In genomic region chr5:56680731-56681130, GRCh38 we compare ENCODE assay signal across 22 cellular contexts.
DNase-seq lines count a peak whose midpoint lies in the region; ATAC-seq and TF ChIP-seq lines count a peak whose summit lies in the region.
"Had no signal": no experiment of that assay in that cellular context is flagged by ENCODE, and none has a peak within 500 bp of the region (broad histone marks: within the 10 kb centered on the region; RNA-seq: fewer than 3 reads in every experiment).

No MANE protein-coding gene starts in this region.

- peak overlapping the region in 2 of 8 donors; percentile 55 to 61 for H3K4me3 Mint-ChIP-seq in CD4-positive, alpha-beta memory T cell
- H3K4me3 Mint-ChIP-seq in chondrocyte (ENCODE audit: unreplicated experiment) = no peak overlapping the region
- H3K4me3 Mint-ChIP-seq in progenitor cell of endocrine pancreas (ENCODE audit: low read depth) = no peak overlapping the region
- H3K4me3 Mint-ChIP-seq in activated T-cell treated with anti-CD3 and anti-CD28 coated beads, Interleukin-2, amount 50 U/mL, for 72 hours = no peak overlapping the region

- CTCF ChIA-PET in CD4-positive, alpha-beta memory T cell (lab: Charles Lee; ENCODE audit: partially characterized antibody) = interaction anchor here (1.7 to 2.0 kb wide), 2 partner anchors 10 to 157 kb away, joined by 4 read pairs; no protein-coding TSS in a partner anchor
- CTCF ChIA-PET in OCI-LY7 (lab: Charles Lee; ENCODE audit: unreplicated experiment) = no interaction called here
- CTCF ChIA-PET in HEK293T (lab: Yijun Ruan, JAX) = no interaction called here

- H3K79me2 ChIP-seq in OCI-LY7 (ENCODE audit: insufficient read depth, low read depth, low read length) (no peaks in the 10 kb centered on the region), hepatocyte (no peaks in the 10 kb centered on the region)

- no peaks in the 10 kb centered on the region for H3K27me3 ChIP-seq in CD4-positive, alpha-beta memory T cell (ENCODE audit: insufficient read depth, low read length)
- H3K27me3 ChIP-seq in hepatocyte = no peaks in the 10 kb centered on the region
- H3K27me3 ChIP-seq: BLaER1 treated with 17β-estradiol and CSF1 and Interleukin-3, amounts not matched to agents 10 nM and 100 nM; SJCRH30 had no signal

- BruUV-seq in OCI-LY7 (replicated peaks; lab: Mats Ljungman, UMichigan) = no TSS peak

- H3K4me2 ChIP-seq in OCI-LY7 (ENCODE audit: low read length) (no peak overlapping the region), hepatocyte (no peak overlapping the region)

- no peaks in the 10 kb centered on the region for H3K9me3 ChIP-seq in CD4-positive, alpha-beta memory T cell (ENCODE audit: control insufficient read depth in 1 of 2, low read length in 2 of 2)
- H3K9me3 ChIP-seq in OCI-LY7 (ENCODE audit: low read length) (peaks cover 7% of the 10 kb centered on the region; the same call in 1 of the 2 replicates), hepatocyte (ENCODE audit: low read depth) (no peaks in the 10 kb centered on the region)
- H3K9me3 ChIP-seq: SJCRH30 had no signal

- H4K20me1 ChIP-seq in OCI-LY7 (ENCODE audit: insufficient read depth, low read length) (no peaks in the 10 kb centered on the region), hepatocyte (ENCODE audit: insufficient read depth, poor library complexity, severe bottlenecking) (no peaks in the 10 kb centered on the region)
- H4K20me1 ChIP-seq: BLaER1 treated with 17β-estradiol and CSF1 and Interleukin-3, amounts not matched to agents 10 nM and 100 nM had no signal

- H3K9me2 ChIP-seq in OCI-LY7 (ENCODE audit: insufficient read depth, low read length) (no peaks in the 10 kb centered on the region), hepatocyte (replicated peaks; ENCODE audit: insufficient read depth) (no peaks in the 10 kb centered on the region)

- no peaks in the 10 kb centered on the region for H3K27me3 Mint-ChIP-seq in CD4-positive, alpha-beta memory T cell
- H3K27me3 Mint-ChIP-seq in chondrocyte (ENCODE audit: low read depth) = no peaks in the 10 kb centered on the region
- no peaks in the 10 kb centered on the region for H3K27me3 Mint-ChIP-seq in progenitor cell of endocrine pancreas
- no peaks in the 10 kb centered on the region for H3K27me3 Mint-ChIP-seq in activated T-cell treated with anti-CD3 and anti-CD28 coated beads, Interleukin-2, amount 50 U/mL, for 72 hours (ENCODE audit: low read depth)

- H3K4me1 ChIP-seq in CD4-positive, alpha-beta memory T cell (ENCODE audit: insufficient read depth, low read length) = peaks cover 66% of the 10 kb centered on the region
- H3K4me1 ChIP-seq in OCI-LY7 (ENCODE audit: insufficient read depth, low read length, poor library complexity, severe bottlenecking) (peaks cover 39% of the 10 kb centered on the region), hepatocyte (ENCODE audit: insufficient read depth) (peaks cover 19% of the 10 kb centered on the region)
- H3K4me1 ChIP-seq: SJCRH30 had no signal

- no peak for DNase-seq in CD4-positive, alpha-beta memory T cell
- DNase-seq in OCI-LY7 (ENCODE audit: low spot score) (no peak), chondrocyte (ENCODE audit: low spot score) (no peak), progenitor cell of endocrine pancreas (ENCODE audit: low spot score, unreplicated experiment) (no peak), NOMO-1 (lab: John Stamatoyannopoulos, UW; ENCODE audit: unreplicated experiment in 2 of 2) (no peak), hepatocyte (ENCODE audit: low spot score) (no peak), HEK293T (ENCODE audit: extremely low spot score) (no peak)
- DNase-seq in activated T-cell treated with anti-CD3 and anti-CD28 coated beads, Interleukin-2, amount 50 U/mL, for 72 hours = no peak
- DNase-seq: DMS153; KBM-7; MV-4-11; NCI-H1105 treated with DMSO at 0.1 percent for 48 hours; NCI-H2029; NCI-H446; NCI-H524 treated with DMSO at 0.1 percent for 48 hours; NCI-H82; NK-92 treated with Interleukin-12 subunit alpha and Interleukin-12 subunit beta, amount 100 ng/mL, for 24 hours; OCI-M1; SJCRH30 had no signal

- H3K9me3 Mint-ChIP-seq in CD4-positive, alpha-beta memory T cell = peaks cover 0 to 4% (median under 1%) of the 10 kb centered on the region in 8 donors
- H3K9me3 Mint-ChIP-seq in chondrocyte (ENCODE audit: low read depth) (no peaks in the 10 kb centered on the region), progenitor cell of endocrine pancreas (ENCODE audit: low read depth) (no peaks in the 10 kb centered on the region)
- H3K9me3 Mint-ChIP-seq in activated T-cell treated with anti-CD3 and anti-CD28 coated beads, Interleukin-2, amount 50 U/mL, for 72 hours = no peaks in the 10 kb centered on the region

- peak overlapping the region in 6 of 7 donors; percentile 14 to 93 (median 72) for H3K27ac Mint-ChIP-seq in CD4-positive, alpha-beta memory T cell
- H3K27ac Mint-ChIP-seq in chondrocyte (ENCODE audit: unreplicated experiment) (peak overlapping the region; percentile 46), progenitor cell of endocrine pancreas (peak overlapping the region; percentile 17)
- no peak overlapping the region for H3K27ac Mint-ChIP-seq in activated T-cell treated with anti-CD3 and anti-CD28 coated beads, Interleukin-2, amount 50 U/mL, for 72 hours

- peaks cover 41 to 70% (median 56%) of the 10 kb centered on the region in 4 donors for H3K4me1 Mint-ChIP-seq in CD4-positive, alpha-beta memory T cell
- H3K4me1 Mint-ChIP-seq in chondrocyte (ENCODE audit: low read depth) = peaks cover 53% of the 10 kb centered on the region
- H3K4me1 Mint-ChIP-seq in progenitor cell of endocrine pancreas (ENCODE audit: low read depth) = peaks cover 2% of the 10 kb centered on the region
- peaks cover 21% of the 10 kb centered on the region for H3K4me1 Mint-ChIP-seq in activated T-cell treated with anti-CD3 and anti-CD28 coated beads, Interleukin-2, amount 50 U/mL, for 72 hours (ENCODE audit: low read depth)

- H3K36me3 Mint-ChIP-seq in CD4-positive, alpha-beta memory T cell = peaks cover 1 to 4% of the 10 kb centered on the region in 2 donors
- H3K36me3 Mint-ChIP-seq in chondrocyte (ENCODE audit: low read depth) (no peaks in the 10 kb centered on the region), progenitor cell of endocrine pancreas (ENCODE audit: insufficient read depth) (no peaks in the 10 kb centered on the region)
- H3K36me3 Mint-ChIP-seq in activated T-cell treated with anti-CD3 and anti-CD28 coated beads, Interleukin-2, amount 50 U/mL, for 72 hours (ENCODE audit: insufficient read depth in 2 of 2) = no peaks in the 10 kb centered on the region

- TF ChIP-seq CTCF in OCI-LY7 (conservative IDR thresholded peaks at IDR 0.05; ENCODE audit: low read length) (no peak), chondrocyte (IDR thresholded peaks at IDR 0.05) (no peak), progenitor cell of endocrine pancreas (IDR thresholded peaks at IDR 0.05; ENCODE audit: unreplicated experiment) (no peak), hepatocyte (IDR thresholded peaks at IDR 0.05; ENCODE audit: poor library complexity) (no peak)

- no peak overlapping the region for H3K27ac ChIP-seq in CD4-positive, alpha-beta memory T cell (ENCODE audit: low read depth, low read length)
- H3K27ac ChIP-seq in OCI-LY7 (ENCODE audit: low read depth, low read length, poor library complexity, severe bottlenecking) = no peak overlapping the region
- no peak overlapping the region for H3K27ac ChIP-seq in hepatocyte
- H3K27ac ChIP-seq: BLaER1 treated with 17β-estradiol and CSF1 and Interleukin-3, amounts not matched to agents 10 nM and 100 nM; SJCRH30 had no signal

- no peaks in the 10 kb centered on the region for H3K36me3 ChIP-seq in CD4-positive, alpha-beta memory T cell (ENCODE audit: insufficient read depth, low read length)
- H3K36me3 ChIP-seq in OCI-LY7 (ENCODE audit: insufficient read depth, low read length) = no peaks in the 10 kb centered on the region
- H3K36me3 ChIP-seq in hepatocyte (replicated peaks; ENCODE audit: insufficient read depth, low read depth) = no peaks in the 10 kb centered on the region
- H3K36me3 ChIP-seq: SJCRH30 had no signal

- POLR2A ChIA-PET in CD4-positive, alpha-beta memory T cell (lab: Charles Lee; ENCODE audit: partially characterized antibody) = interaction anchor here (0.8 to 3.9 kb wide), 11 partner anchors 8 to 205 kb away, joined by 3 to 15 read pairs (median 5); partner anchors contain the start of gene MAP3K1
- POLR2A ChIA-PET in OCI-LY7 (lab: Charles Lee) = interaction anchor here (2.8 kb wide), 1 partner anchor 11 kb away, joined by 10 read pairs; no protein-coding TSS in a partner anchor
- POLR2A ChIA-PET in HEK293T (lab: Yijun Ruan, JAX) = no interaction called here

- WGBS in hepatocyte (ENCODE audit: low lambda C conversion rate, missing lambda C conversion rate) = 97% methylated on average over 2 of the region's 2 CpGs

- no peak overlapping the region for H3K4me3 ChIP-seq in CD4-positive, alpha-beta memory T cell (ENCODE audit: low read length in 2 of 2)
- H3K4me3 ChIP-seq in OCI-LY7 (ENCODE audit: low read depth, low read length, poor library complexity, severe bottlenecking) = no peak overlapping the region
- no peak overlapping the region for H3K4me3 ChIP-seq in hepatocyte
- H3K4me3 ChIP-seq: BLaER1 treated with 17β-estradiol and CSF1 and Interleukin-3, amounts not matched to agents 10 nM and 100 nM; SJCRH30 had no signal

- intact Hi-C loops in CD4-positive, alpha-beta memory T cell (cut with micrococcal nuclease) = no loop called here
- intact Hi-C loops in OCI-LY7 (cut with micrococcal nuclease; ENCODE audit: unreplicated experiment) = loop anchor here (10.0 kb wide), 1 partner anchor 494 kb away; the partner anchor contains the start of gene GPBP1

- 0 out of 2 replicates have a peak overlapping the region, but pooled peaks have one; percentile 14 for H2AFZ ChIP-seq in OCI-LY7 (ENCODE audit: low read length)
- H2AFZ ChIP-seq in hepatocyte = no peak overlapping the region

- ATAC-seq in activated T-cell treated with anti-CD3 and anti-CD28 coated beads, Interleukin-2, amount 50 U/mL, for 72 hours (replicated peaks in 1 of 2) = no peak
- ATAC-seq: HepG2, SK-N-SH treated with all-trans-retinoic acid at 6 μM for 48 hours had no signal

TF ChIP-seq in HEK293T, 16 proteins besides CTCF, POLR2A, EP300 and RAD21:
- TF ChIP-seq L3MBTL2 (conservative IDR thresholded peaks at IDR 0.05) (no peak), FOXK2 (IDR thresholded peaks at IDR 0.05) (no peak), FOXM1 (IDR thresholded peaks at IDR 0.05; ENCODE audit: borderline replicate concordance) (no peak), SP1 (IDR thresholded peaks at IDR 0.05) (no peak), HDGF (IDR thresholded peaks at IDR 0.05; ENCODE audit: borderline replicate concordance) (no peak), PKNOX1 (IDR thresholded peaks at IDR 0.05) (no peak)
TF ChIP-seq in HEK293T: peak in this region for 0.
